Comparison of ENCODE assay signal across 1 cellular context in the genomic region with DNA sequence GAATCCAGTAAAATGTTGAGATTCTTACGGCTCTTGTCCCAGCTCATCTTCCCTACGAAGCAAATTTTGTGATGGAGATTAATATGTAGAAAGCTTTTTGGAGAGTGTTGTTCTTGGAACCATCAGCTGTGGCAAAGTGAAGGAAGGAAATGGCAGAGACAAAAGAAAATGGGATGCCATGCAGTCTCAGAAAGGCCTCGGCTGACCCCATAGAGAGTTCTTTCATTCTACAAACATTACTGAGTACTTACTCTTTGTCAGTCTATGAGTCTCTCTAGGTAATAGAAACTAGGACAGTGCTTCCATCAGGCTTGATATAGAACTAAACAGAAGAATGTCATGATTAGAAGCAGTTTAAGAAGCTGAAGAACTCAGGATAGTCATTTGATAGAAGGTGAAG.
TF ChIP-seq lines count a peak whose summit lies in the region.

No MANE protein-coding gene starts in this region.

TF ChIP-seq in H1, 55 proteins besides CTCF, POLR2A, EP300 and RAD21 (continued from another document):
- TF ChIP-seq GABPA (IDR thresholded peaks at IDR 0.05; ENCODE audit: borderline replicate concordance, insufficient read depth, low read length) (no peak), JUN (IDR thresholded peaks at IDR 0.05; ENCODE audit: low read depth, low read length) (no peak), TBP (IDR thresholded peaks at IDR 0.05; ENCODE audit: low read depth, low read length) (no peak), TAF1 (IDR thresholded peaks at IDR 0.05; ENCODE audit: low read depth, low read length) (no peak)
